In the genomic region with DNA sequence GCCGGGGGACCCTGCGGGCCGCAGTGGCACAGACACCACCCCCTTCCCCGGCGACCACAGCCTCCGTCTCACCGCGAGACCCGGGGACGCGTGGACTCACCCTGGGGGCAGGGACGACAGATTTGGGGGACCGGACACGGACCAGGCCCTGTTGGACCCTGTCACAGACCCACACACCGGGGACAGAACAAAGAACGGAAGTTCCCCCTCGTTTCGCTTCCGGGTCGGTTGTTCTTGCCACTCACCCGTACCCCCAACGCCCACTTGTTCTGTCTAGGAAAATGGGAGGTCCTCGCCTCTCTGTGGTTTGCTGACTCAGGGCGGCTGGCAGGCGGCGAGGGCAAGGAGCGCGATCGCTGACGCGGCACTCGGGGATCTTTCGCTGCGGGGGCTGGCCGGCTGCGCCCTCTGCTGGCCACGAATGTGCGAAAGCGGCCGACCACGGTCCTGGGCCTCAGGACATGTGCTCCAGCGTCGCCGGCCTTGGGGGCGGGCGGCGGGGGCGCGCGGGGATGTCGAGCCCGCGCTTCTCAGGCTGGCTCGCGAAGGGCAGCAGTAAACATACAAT, we compare ENCODE assay signal across 8 cellular contexts. TPM values are rescaled to one million over a fixed set of nuclear protein-coding genes. Genes with fewer than 3 reads are reported as not detected.
A peak's percentile ranks its signal among the peaks of the same experiment; 100 is the strongest.
DNase-seq lines count a peak whose midpoint lies in the region; ATAC-seq and TF ChIP-seq lines count a peak whose summit lies in the region.

Gene ZNF3 (minus strand): TSS at position 189 of the 568 bp plus-strand sequence. CDS start 4,366 bp downstream, outside the sequence.

- TF ChIP-seq CTCF in GM12864 (IDR thresholded peaks at IDR 0.05; ENCODE audit: low read depth, low read length, missing control alignments) = peak; percentile 84

- peak; percentile 77 for ATAC-seq in HG02623 (IDR thresholded peaks at IDR 0.05; ENCODE audit: unreplicated experiment)
- peak; percentile 85 to 90 for ATAC-seq in activated naive CD4-positive, alpha-beta T cell treated with anti-CD3 and anti-CD28 coated beads, Interleukin-2, amount 50 U/mL, for 72 hours

- no peaks in the 10 kb centered on the region for H3K9me3 Mint-ChIP-seq in activated naive CD4-positive, alpha-beta T cell treated with anti-CD3 and anti-CD28 coated beads, Interleukin-2, amount 50 U/mL, for 72 hours

- DNase-seq in GM12864 (ENCODE audit: low read depth) (peak; percentile 99), NCI-H1092 treated with DMSO at 0.1 percent for 48 hours (lab: John Stamatoyannopoulos, UW) (peak; percentile 99), SKM-1 (lab: John Stamatoyannopoulos, UW; ENCODE audit: unreplicated experiment) (peak; percentile 96), glomerular endothelial cell (ENCODE audit: extremely low read depth, low read depth, low spot score) (peak; percentile 90), occipital lobe (lab: John Stamatoyannopoulos, UW) (peak; percentile 98)
- DNase-seq in activated naive CD4-positive, alpha-beta T cell treated with anti-CD3 and anti-CD28 coated beads, Interleukin-2, amount 50 U/mL, for 72 hours (ENCODE audit: low spot score in 2 of 2) = peak; percentile 97 to 99

- peak within 1 kb of the TSS; percentile 88 to 94 for H3K27ac Mint-ChIP-seq in activated naive CD4-positive, alpha-beta T cell treated with anti-CD3 and anti-CD28 coated beads, Interleukin-2, amount 50 U/mL, for 72 hours

- peaks cover 14 to 18% of the 10 kb centered on the region in 2 donors for H3K36me3 Mint-ChIP-seq in activated naive CD4-positive, alpha-beta T cell treated with anti-CD3 and anti-CD28 coated beads, Interleukin-2, amount 50 U/mL, for 72 hours

- peak within 1 kb of the TSS; percentile 88 for H3K4me3 ChIP-seq in GM12864 (ENCODE audit: low read depth, low read length)

- peak within 1 kb of the TSS; percentile 44 for H3K27ac ChIP-seq in temporal lobe (ENCODE audit: low read depth, low read length)

RNA-seq across cellular contexts. Expression of gene ZNF3, which starts in this region (rescaled TPM):
- 10 to 100 TPM; 13.8 to 16.2 TPM for total RNA-seq in activated naive CD4-positive, alpha-beta T cell treated with anti-CD3 and anti-CD28 coated beads, Interleukin-2, amount 50 U/mL, for 72 hours
- 28.6 and 30.8 TPM in 2 replicates for total RNA-seq in glomerular endothelial cell
- 45.2 TPM for total RNA-seq in occipital lobe
- 32.9 TPM for total RNA-seq in temporal lobe

Comparison
In these comparisons a context has a peak if more than half of its experiments do, and no peak if none do; other contexts are left out.
1. Peak in every context shown above with its lines: DNase-seq, ATAC-seq, H3K4me3 ChIP-seq and H3K27ac ChIP-seq.